8 cellular contexts compared by ENCODE assay signal in the genomic region with DNA sequence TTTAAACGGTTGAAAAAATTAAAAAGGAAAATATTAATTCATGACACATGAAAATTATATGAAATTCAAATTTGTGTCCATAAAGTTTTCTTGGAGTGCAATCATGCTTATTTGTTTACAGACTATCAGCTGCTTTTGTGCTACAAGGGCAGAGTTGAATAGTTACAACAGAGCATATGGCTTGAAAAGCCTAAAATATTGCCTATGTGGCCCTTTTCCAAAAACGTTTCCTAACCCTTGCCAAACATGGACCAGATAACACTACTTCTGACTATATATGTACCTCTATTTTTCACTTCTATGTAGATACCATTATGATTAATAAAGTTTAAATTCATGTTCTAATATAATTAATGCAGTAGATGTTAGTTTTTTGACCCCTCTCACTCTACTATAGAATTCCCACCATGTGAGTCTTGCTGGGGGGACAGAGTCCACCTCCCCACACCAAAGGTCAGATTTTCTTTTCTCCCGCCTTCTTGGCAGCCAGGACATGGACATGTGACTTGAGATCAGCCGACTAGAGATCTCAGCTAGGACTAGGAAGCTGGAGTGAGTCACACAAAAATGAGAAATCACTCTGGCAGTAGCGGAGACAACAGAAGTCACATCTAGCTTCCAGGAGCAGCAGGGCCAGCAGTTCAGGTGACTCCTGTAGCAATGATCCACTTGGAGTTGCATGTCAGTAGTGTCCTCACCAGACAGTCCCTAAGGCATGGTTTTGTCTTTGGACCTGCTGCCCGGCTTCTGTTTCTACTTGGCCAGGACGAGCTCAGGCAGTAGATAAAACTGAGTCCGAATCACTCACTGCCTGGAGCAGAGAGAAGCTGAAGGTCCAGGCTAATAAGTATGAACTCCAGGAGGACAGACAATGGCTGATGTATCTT. TPM values are rescaled to one million over a fixed set of nuclear protein-coding genes. Genes with fewer than 3 reads are reported as not detected.
DNase-seq lines count a peak whose midpoint lies in the region; ATAC-seq and TF ChIP-seq lines count a peak whose summit lies in the region.

No MANE protein-coding gene starts in this region.

- TF ChIP-seq CTCF in ascending aorta (IDR thresholded peaks at IDR 0.05) (no peak), smooth muscle cell (IDR thresholded peaks at IDR 0.05; ENCODE audit: borderline replicate concordance, insufficient read depth, poor library complexity, severe bottlenecking) (no peak)

- H3K36me3 ChIP-seq in GM23248 (ENCODE audit: low read depth) (0 out of 2 replicates have a peak, but pooled peaks cover 8% of the 10 kb centered on the region), ascending aorta (peaks cover 0 to 30% of the 10 kb centered on the region in 2 donors), smooth muscle cell (ENCODE audit: low read depth) (no peaks in the 10 kb centered on the region)

- no peaks in the 10 kb centered on the region for H3K9me2 ChIP-seq in GM23248 (ENCODE audit: insufficient read depth)

- H3K4me3 ChIP-seq in GM23248: no peak overlapping the region
- H3K4me3 ChIP-seq in ascending aorta: no peak overlapping the region
- no peak overlapping the region for H3K4me3 ChIP-seq in smooth muscle cell

- H3K27ac ChIP-seq in GM23248 (peak overlapping the region; percentile 74), ascending aorta (peak overlapping the region; percentile 27 to 66), smooth muscle cell (ENCODE audit: low read depth) (peak overlapping the region; percentile 60)

- H3K9ac ChIP-seq in GM23248: peak overlapping the region; percentile 19; the same call in 1 of the 2 replicates
- H3K9ac ChIP-seq in smooth muscle cell (ENCODE audit: low read depth): no peak overlapping the region

- H3K4me2 ChIP-seq in GM23248 (ENCODE audit: unreplicated experiment) (peak overlapping the region; percentile 25), smooth muscle cell (peak overlapping the region; percentile 5)

- H3K9me3 ChIP-seq in GM23248 (ENCODE audit: low read depth) (no peaks in the 10 kb centered on the region), ascending aorta (no peaks in the 10 kb centered on the region), smooth muscle cell (replicated peaks; ENCODE audit: low read depth) (no peaks in the 10 kb centered on the region)

- H3K79me2 ChIP-seq in GM23248 (ENCODE audit: insufficient read depth): no peaks in the 10 kb centered on the region
- no peaks in the 10 kb centered on the region for H3K79me2 ChIP-seq in smooth muscle cell (ENCODE audit: low read depth)

- peaks cover 41% of the 10 kb centered on the region for H3F3A ChIP-seq in GM23248 (ENCODE audit: insufficient read depth)
- no peaks in the 10 kb centered on the region for H3F3A ChIP-seq in smooth muscle cell (ENCODE audit: low read depth)

- H2AFZ ChIP-seq in GM23248: peak overlapping the region; percentile 25
- no peak overlapping the region for H2AFZ ChIP-seq in smooth muscle cell (ENCODE audit: low read depth)

- H3K27me3 ChIP-seq in GM23248 (replicated peaks; ENCODE audit: insufficient read depth): no peaks in the 10 kb centered on the region
- H3K27me3 ChIP-seq in ascending aorta: no peaks in the 10 kb centered on the region
- no peaks in the 10 kb centered on the region for H3K27me3 ChIP-seq in smooth muscle cell (ENCODE audit: low read depth)

- intact Hi-C loops in ascending aorta (cut with DNase I): no loop called here
- intact Hi-C loops in posterior vena cava (cut with DNase I): no loop called here

- 2 to 4% methylated on average over 8 of the region's 8 CpGs for WGBS in GM23248 (ENCODE audit: low coverage in 1 of 2, low lambda C conversion rate in 2 of 2, missing lambda C conversion rate in 2 of 2), 2 experiments
- 57% methylated on average over 8 of the region's 8 CpGs for whole genome bisulfite sequencing in smooth muscle cell (ENCODE audit: low lambda C conversion rate)

- no peak for ATAC-seq in GM21390 (IDR thresholded peaks at IDR 0.05; ENCODE audit: unreplicated experiment)

- no peaks in the 10 kb centered on the region for H4K20me1 ChIP-seq in GM23248 (ENCODE audit: insufficient read depth)
- H4K20me1 ChIP-seq in smooth muscle cell (ENCODE audit: low read depth): no peaks in the 10 kb centered on the region

- in situ Hi-C loops in GM23248 (cut with MboI): loop anchor here (25.0 kb wide), 1 partner anchor 609 kb away; no protein-coding TSS in a partner anchor

- DNase-seq in GM23248 (peak; percentile 92), ascending aorta (ENCODE audit: low spot score in 2 of 2) (peak; percentile 27 to 78), hepatic stellate cell (ENCODE audit: low spot score) (peak; percentile 84), smooth muscle cell (lab: John Stamatoyannopoulos, UW; ENCODE audit: unreplicated experiment) (no peak), posterior vena cava (ENCODE audit: low spot score) (no peak), activated gamma-delta T cell treated with Interleukin-2 at 50 U/mL for 16 hours (no peak), GOT3 (lab: John Stamatoyannopoulos, UW) (no peak)

- H3K4me1 ChIP-seq in GM23248 (ENCODE audit: insufficient read depth) (peaks cover 29% of the 10 kb centered on the region), ascending aorta (no peaks in the 10 kb centered on the region), smooth muscle cell (ENCODE audit: low read depth) (no peaks in the 10 kb centered on the region)

RNA-seq across cellular contexts. Expression of a gene that starts 22.4 kb away (rescaled TPM):
- 40.5 and 53.9 TPM in 2 replicates for total RNA-seq in GM23248 (2014; rRNA removed; shearing (Covaris generic))
- 93.2 and 93.8 TPM in 2 replicates for polyA plus RNA-seq in GM23248 (2016; fragmentation: Nextera tagmentation; extraction: Ambion mirVana)
- 2.4 TPM for total RNA-seq in ascending aorta
- 123 and 130 TPM in 2 replicates for total RNA-seq in smooth muscle cell
- polyA plus RNA-seq in smooth muscle cell: 110 and 117 TPM in 2 replicates
- total RNA-seq in posterior vena cava: 10 to 100 TPM; 22.8 to 26.0 TPM

RNA-seq across cellular contexts. Expression of a gene that starts 24.6 kb away (rescaled TPM):
- total RNA-seq in GM23248 (2014; rRNA removed; shearing (Covaris generic)): 34.9 and 40.5 TPM in 2 replicates
- polyA plus RNA-seq in GM23248 (2016; fragmentation: Nextera tagmentation; extraction: Ambion mirVana): 102 and 103 TPM in 2 replicates
- total RNA-seq in ascending aorta: 33.8 TPM
- 33.8 and 36.0 TPM in 2 replicates for total RNA-seq in smooth muscle cell
- polyA plus RNA-seq in smooth muscle cell: 41.2 and 47.8 TPM in 2 replicates
- total RNA-seq in posterior vena cava: 100 to 1,000 TPM; 114 to 130 TPM

RNA-seq across cellular contexts. Expression of a gene that starts 24.9 kb away (rescaled TPM):
- 2.1 and 7.5 TPM in 2 replicates for total RNA-seq in GM23248 (2014; rRNA removed; shearing (Covaris generic))
- polyA plus RNA-seq in GM23248 (2016; fragmentation: Nextera tagmentation; extraction: Ambion mirVana) (5.2 and 5.8 TPM in 2 replicates), smooth muscle cell (not detected in 2 replicates)
- total RNA-seq in ascending aorta (2.4 TPM), smooth muscle cell (not detected in 2 replicates), posterior vena cava (1 to 10 TPM; 2.1 to 3.1 TPM)

Comparison
In these comparisons a context has a peak if more than half of its experiments do, and no peak if none do; other contexts are left out.
1. DNase-seq: peak in GM23248 (single experiment), ascending aorta (2 of 2) and hepatic stellate cell (single experiment); none in smooth muscle cell (single experiment), posterior vena cava (single experiment), activated gamma-delta T cell treated with Interleukin-2 at 50 U/mL for 16 hours (single experiment) and GOT3 (single experiment).
2. Peak in every context shown above with its lines, with median percentiles within 50 percentile points of each other: H3K27ac ChIP-seq.